In the genomic region with DNA sequence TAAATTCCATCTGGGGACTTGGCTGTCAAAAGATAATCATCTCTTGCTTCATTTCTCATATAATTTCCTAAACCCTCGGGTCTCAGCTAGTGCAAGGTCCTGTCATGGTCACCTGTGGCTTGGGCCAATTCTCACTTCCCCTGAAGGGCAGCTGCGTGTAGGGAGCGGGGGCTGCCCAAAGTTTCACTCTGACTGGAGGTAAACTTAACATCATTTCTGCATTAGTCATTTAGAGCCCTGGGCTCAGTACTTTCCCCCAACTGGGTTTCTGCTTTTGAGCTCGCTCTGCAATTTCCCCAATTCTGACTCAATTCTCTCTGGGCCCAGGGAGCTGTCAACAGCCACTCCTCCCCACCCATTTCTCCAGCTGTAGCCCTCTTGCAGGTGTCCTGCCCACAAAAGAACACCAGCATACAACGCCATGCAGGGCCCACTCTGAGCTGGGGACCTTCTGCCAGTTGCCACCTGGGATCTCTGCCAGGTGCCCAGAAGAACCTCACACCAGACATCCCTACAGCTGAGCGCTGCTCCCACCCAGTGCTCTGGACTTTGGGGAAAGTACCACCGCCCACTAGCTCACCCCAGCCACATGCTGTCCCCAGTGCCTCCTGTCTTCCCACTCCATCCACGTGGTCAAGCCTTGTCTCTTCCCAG, we compare ENCODE assay signal across 8 cellular contexts. TPM values are rescaled to one million over a fixed set of nuclear protein-coding genes. Genes with fewer than 3 reads are reported as not detected.
DNase-seq lines count a peak whose midpoint lies in the region; ATAC-seq and TF ChIP-seq lines count a peak whose summit lies in the region.

No MANE protein-coding gene starts in this region.

- peak overlapping the region; percentile 82 to 89 (median 84) for H3K4me3 Mint-ChIP-seq in IgD-negative memory B cell

- H3K4me1 Mint-ChIP-seq in IgD-negative memory B cell: peaks cover 78 to 95% (median 80%) of the 10 kb centered on the region in 3 donors

- H3K4me3 ChIP-seq in dorsolateral prefrontal cortex: no peak overlapping the region

- intact Hi-C loops in dorsolateral prefrontal cortex (cut with DNase I): loop anchor here (5.0 to 10.0 kb wide), 2 partner anchors 38 to 60 kb away; a partner anchor contains a TSS

- ATAC-seq in GM21529 (IDR thresholded peaks at IDR 0.05; ENCODE audit: unreplicated experiment): peak; percentile 57

- H3K9me3 Mint-ChIP-seq in IgD-negative memory B cell: no peaks in the 10 kb centered on the region

- TF ChIP-seq CTCF in dorsolateral prefrontal cortex (IDR thresholded peaks at IDR 0.05 in 54 of 56, conservative IDR thresholded peaks at IDR 0.05 in 2 of 56; ENCODE audit: low read depth in 1 of 56, partially characterized antibody in 56 of 56): no peak

- peak overlapping the region; percentile 95 to 100 (median 100) for H3K27ac Mint-ChIP-seq in IgD-negative memory B cell

- peak; percentile 88 for DNase-seq in EL
- DNase-seq in activated CD4-positive, alpha-beta T cell treated with anti-CD3 and anti-CD28 coated beads for 1 hour: peak; percentile 39
- DNase-seq in dorsolateral prefrontal cortex: peak in 2 of 10 donors; percentile 35 to 56
- DNase-seq in pons (ENCODE audit: low spot score): peak; percentile 79
- DNase-seq in UCSD-AML1 (lab: John Stamatoyannopoulos, UW; ENCODE audit: unreplicated experiment): no peak
- no peak for DNase-seq in DMS153 treated with DMSO at 0.1 percent for 48 hours (lab: John Stamatoyannopoulos, UW; ENCODE audit: unreplicated experiment)

- no peaks in the 10 kb centered on the region for H3K27me3 Mint-ChIP-seq in IgD-negative memory B cell

- no peaks in the 10 kb centered on the region for H3K27me3 ChIP-seq in dorsolateral prefrontal cortex

- peaks cover 2% of the 10 kb centered on the region for H3K36me3 Mint-ChIP-seq in IgD-negative memory B cell

- H3K27ac ChIP-seq in dorsolateral prefrontal cortex: peak overlapping the region in 42 of 59 donors; percentile 2 to 84 (median 48)

RNA-seq across cellular contexts. Expression of a gene that starts 37.9 kb away (rescaled TPM):
- polyA plus RNA-seq in IgD-negative memory B cell: 70.2 TPM
- total RNA-seq in dorsolateral prefrontal cortex: 10 to 100 TPM; 43.2 to 95.6 (median 64.3) TPM

Comparison
In these comparisons a context has a peak if more than half of its experiments do, and no peak if none do; other contexts are left out.
1. DNase-seq: peak in EL (single experiment), activated CD4-positive, alpha-beta T cell treated with anti-CD3 and anti-CD28 coated beads for 1 hour (single experiment) and pons (single experiment); none in UCSD-AML1 (single experiment) and DMS153 treated with DMSO at 0.1 percent for 48 hours (single experiment).